ENCODE assay signal across 24 cellular contexts in the genomic region with DNA sequence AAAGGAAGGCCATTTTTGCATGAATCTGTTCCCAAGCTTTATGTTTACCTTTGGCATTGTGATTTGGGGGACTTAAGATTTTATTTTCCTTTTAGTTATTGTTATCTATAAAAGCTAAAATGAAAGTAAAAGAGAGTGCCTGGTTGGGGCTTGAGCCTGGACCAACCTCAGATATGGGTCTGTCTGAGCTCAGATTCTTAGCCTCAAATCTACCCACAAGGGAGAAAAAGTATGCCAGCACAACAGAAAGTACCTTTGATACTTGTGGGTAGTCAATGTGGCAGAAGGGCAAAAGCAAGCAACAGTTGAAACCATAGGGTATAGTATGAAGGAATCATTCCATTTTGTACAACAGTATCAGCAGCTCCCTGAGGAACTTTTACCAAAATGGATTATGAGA.
"Had no signal": no experiment of that assay in that cellular context is flagged by ENCODE, and none has a peak within 500 bp of the region (broad histone marks: within the 10 kb centered on the region; RNA-seq: fewer than 3 reads in every experiment).

No MANE protein-coding gene starts in this region.

- H3K4me2 ChIP-seq: neural progenitor cell, smooth muscle cell had no signal

- H3K4me1 Mint-ChIP-seq: neural progenitor cell; stimulated activated memory B cell treated with anti-CD40 and anti-IgM and Interleukin-4, amounts not matched to agents 10 μg/mL and 1 μg/mL and 100 μg/mL, for 72 hours had no signal

- H3K27ac ChIP-seq: breast epithelium, esophagus muscularis mucosa, left lung, neural progenitor cell, right atrium auricular region, suprapubic skin, tibial nerve had no signal

- H3K9me3 ChIP-seq: breast epithelium, esophagus muscularis mucosa, left lung, right atrium auricular region, suprapubic skin, tibial nerve had no signal

- H3K27me3 ChIP-seq: breast epithelium, esophagus muscularis mucosa, left lung, neural progenitor cell, right atrium auricular region, suprapubic skin, tibial nerve had no signal

- H3K4me3 Mint-ChIP-seq: activated CD4-positive, alpha-beta T cell treated with anti-CD3 and anti-CD28 coated beads, Interleukin-2, amount 10 ng/mL, durations not matched to agents 7 days and 5 days; natural killer cell; neural progenitor cell; stimulated activated memory B cell treated with anti-CD40 and anti-IgM and Interleukin-4, amounts not matched to agents 10 μg/mL and 1 μg/mL and 100 μg/mL, for 72 hours; T-helper 1 cell treated with Interleukin-12 subunit alpha and Interleukin-12 subunit beta and Interleukin-4 antibody, amounts not matched to agents 30 μg/mL and 1 μg/mL, for 36 hours had no signal

- H3K36me3 ChIP-seq: breast epithelium, esophagus muscularis mucosa, left lung, neural progenitor cell, right atrium auricular region, suprapubic skin had no signal

- H3K4me1 ChIP-seq: breast epithelium, esophagus muscularis mucosa, left lung, neural progenitor cell, right atrium auricular region, suprapubic skin, tibial nerve had no signal

- H2AFZ ChIP-seq: neural progenitor cell had no signal

- DNase-seq: activated CD4-positive, alpha-beta T cell treated with anti-CD3 and anti-CD28 coated beads for 1 hour; activated CD4-positive, alpha-beta T cell treated with anti-CD3 and anti-CD28 coated beads, Interleukin-2, amount 10 ng/mL, durations not matched to agents 7 days and 5 days; activated effector memory CD4-positive, alpha-beta T cell treated with Interleukin-2 at 50 U/mL for 16 hours; activated naive CD4-positive, alpha-beta T cell treated with Interleukin-2 at 50 U/mL for 16 hours; amygdala; central memory CD4-positive, alpha-beta T cell; kidney glomerular epithelial cell; left lung; mesendoderm; natural killer cell; occipital lobe; stimulated activated CD4-positive, alpha-beta T cell treated with anti-CD3 and anti-CD28 coated beads, Interleukin-1b, Interleukin-23, amount 100 ng/mL, for 48 hours; stimulated activated CD4-positive, alpha-beta T cell treated with anti-CD3 and anti-CD28 coated beads, Interleukin-4, amount 100 ng/mL, for 4 hours; stimulated activated CD8-positive, alpha-beta memory T cell treated with anti-CD3 and anti-CD28 coated beads, Interleukin-4, amount 100 ng/mL, for 48 hours had no signal

- H3K9me3 Mint-ChIP-seq: activated CD4-positive, alpha-beta T cell treated with anti-CD3 and anti-CD28 coated beads, Interleukin-2, amount 10 ng/mL, durations not matched to agents 7 days and 5 days; natural killer cell; neural progenitor cell; T-helper 1 cell treated with Interleukin-12 subunit alpha and Interleukin-12 subunit beta and Interleukin-4 antibody, amounts not matched to agents 30 μg/mL and 1 μg/mL, for 36 hours had no signal

- H3K27ac Mint-ChIP-seq: activated CD4-positive, alpha-beta T cell treated with anti-CD3 and anti-CD28 coated beads, Interleukin-2, amount 10 ng/mL, durations not matched to agents 7 days and 5 days; neural progenitor cell; stimulated activated memory B cell treated with anti-CD40 and anti-IgM and Interleukin-4, amounts not matched to agents 10 μg/mL and 1 μg/mL and 100 μg/mL, for 72 hours; T-helper 1 cell treated with Interleukin-12 subunit alpha and Interleukin-12 subunit beta and Interleukin-4 antibody, amounts not matched to agents 30 μg/mL and 1 μg/mL, for 36 hours had no signal

- H3K36me3 Mint-ChIP-seq: natural killer cell had no signal

- H3K27me3 Mint-ChIP-seq: activated CD4-positive, alpha-beta T cell treated with anti-CD3 and anti-CD28 coated beads, Interleukin-2, amount 10 ng/mL, durations not matched to agents 7 days and 5 days; stimulated activated memory B cell treated with anti-CD40 and anti-IgM and Interleukin-4, amounts not matched to agents 10 μg/mL and 1 μg/mL and 100 μg/mL, for 72 hours had no signal

- ATAC-seq: left lung; natural killer cell; stimulated activated memory B cell treated with anti-CD40 and anti-IgM and Interleukin-4, amounts not matched to agents 10 μg/mL and 1 μg/mL and 100 μg/mL, for 72 hours had no signal

- H3K9ac ChIP-seq: neural progenitor cell had no signal

- H3K4me3 ChIP-seq: breast epithelium, esophagus muscularis mucosa, left lung, lung, neural progenitor cell, right atrium auricular region, smooth muscle cell, suprapubic skin, tibial nerve had no signal
